Comparison of ENCODE assay signal across 8 cellular contexts in genomic region chr21:39388811-39389155, GRCh38. TPM values are rescaled to one million over a fixed set of nuclear protein-coding genes. Genes with fewer than 3 reads are reported as not detected.
A peak's percentile ranks its signal among the peaks of the same experiment; 100 is the strongest.
DNase-seq lines count a peak whose midpoint lies in the region; ATAC-seq, FAIRE-seq and TF ChIP-seq lines count a peak whose summit lies in the region.

No MANE protein-coding gene starts in this region.

- no peak for TF ChIP-seq POLR2A in sigmoid colon (IDR thresholded peaks at IDR 0.05)
- TF ChIP-seq POLR2A in GM12891 (IDR thresholded peaks at IDR 0.05; ENCODE audit: low read depth, low read length), result no peak

- H3K9me3 ChIP-seq in sigmoid colon, result no peaks in the 10 kb centered on the region

- TF ChIP-seq CTCF in choroid plexus epithelial cell (conservative IDR thresholded peaks at IDR 0.05; ENCODE audit: low read depth, low read length), result no peak
- peak in 2 of 4 experiments; percentile 2 to 6 for TF ChIP-seq CTCF in sigmoid colon (IDR thresholded peaks at IDR 0.05)

- no peak for TF ChIP-seq EP300 in sigmoid colon (IDR thresholded peaks at IDR 0.05)

- peaks cover 0 to 34% (median 21%) of the 10 kb centered on the region in 4 donors for H3K36me3 ChIP-seq in sigmoid colon

- intact Hi-C loops in sigmoid colon (cut with DNase I), result loop anchor here (1.0 to 2.0 kb wide), 3 partner anchors 40 to 208 kb away; partner anchors contain the start of gene HMGN1

- DNase-seq in choroid plexus epithelial cell (ENCODE audit: low read depth) (no peak), sigmoid colon (no peak), GM12891 (ENCODE audit: insufficient read length, low spot score) (no peak), NCI-H1105 treated with DMSO at 0.1 percent for 48 hours (lab: John Stamatoyannopoulos, UW) (no peak), anterior cingulate cortex (lab: John Stamatoyannopoulos, UW) (no peak), C1 segment of cervical spinal cord (lab: John Stamatoyannopoulos, UW) (no peak)

- 3% methylated on average over 10 of the region's 10 CpGs for WGBS in sigmoid colon, 2 donors

- no peak for FAIRE-seq in GM12891 (lab: Jason Lieb, UNC)

- peak overlapping the region; percentile 61 for H3K4me3 ChIP-seq in choroid plexus epithelial cell (ENCODE audit: low read depth, low read length)
- H3K4me3 ChIP-seq in sigmoid colon, result peak overlapping the region in 3 of 4 donors; percentile 41 to 51 (median 47)

- peak overlapping the region; percentile 72 to 84 (median 80) for H3K27ac ChIP-seq in sigmoid colon

- peaks cover 0 to 42% (median 26%) of the 10 kb centered on the region in 4 donors for H3K4me1 ChIP-seq in sigmoid colon

- ATAC-seq in GM18873 (IDR thresholded peaks at IDR 0.05; ENCODE audit: low FRiP score, unreplicated experiment) (peak; percentile 4), HG03469 (IDR thresholded peaks at IDR 0.05; ENCODE audit: unreplicated experiment) (peak; percentile 13)

- no peaks in the 10 kb centered on the region for H3K27me3 ChIP-seq in sigmoid colon

TF ChIP-seq in GM12891, 5 proteins besides CTCF, POLR2A, EP300 and RAD21:
- TF ChIP-seq TAF1 (IDR thresholded peaks at IDR 0.05; ENCODE audit: low read depth, low read length), result no peak
- TF ChIP-seq SPI1 (IDR thresholded peaks at IDR 0.05; ENCODE audit: low read depth, low read length), result no peak
- no peak for TF ChIP-seq PAX5 (IDR thresholded peaks at IDR 0.05; ENCODE audit: insufficient read depth, low read length, severe bottlenecking)
- TF ChIP-seq POU2F2 (IDR thresholded peaks at IDR 0.05; ENCODE audit: low read depth, low read length), result no peak
- TF ChIP-seq POLR2AphosphoS5 (IDR thresholded peaks at IDR 0.05; ENCODE audit: low read depth, low read length), result no peak

RNA-seq across cellular contexts. Expression of gene HMGN1, which starts 39.9 kb away (rescaled TPM):
- 10 to 100 TPM; 48.2 to 73.3 (median 66.4) TPM for total RNA-seq in sigmoid colon
- 100 to 1,000 TPM; 166 to 191 (median 174) TPM for polyA plus RNA-seq in sigmoid colon
- 242 TPM for polyA plus RNA-seq in GM12891 (2012; ENCODE audit: low read depth, missing spikeins)

RNA-seq across cellular contexts. Expression of gene LCA5L, which starts 56.8 kb away (rescaled TPM):
- total RNA-seq in sigmoid colon, result 1 to 10 TPM in 3 of 4 donors, under 1 TPM in 1; 0.82 to 5.5 (median 2.1) TPM
- under 1 TPM; 0.60 to 0.79 (median 0.69) TPM for polyA plus RNA-seq in sigmoid colon
- 0.15 TPM for polyA plus RNA-seq in GM12891 (2012; ENCODE audit: low read depth, missing spikeins)
